Comparison of ENCODE assay signal across 8 cellular contexts in genomic region chr13:40149611-40150283, GRCh38.
DNase-seq lines count a peak whose midpoint lies in the region; ATAC-seq, FAIRE-seq and TF ChIP-seq lines count a peak whose summit lies in the region.
"Had no signal": no experiment of that assay in that cellular context is flagged by ENCODE, and none has a peak within 500 bp of the region (broad histone marks: within the 10 kb centered on the region; RNA-seq: fewer than 3 reads in every experiment).

No MANE protein-coding gene starts in this region.

- peak overlapping the region; percentile 1 for H2AFZ ChIP-seq in astrocyte (ENCODE audit: low read depth, low read length)

- H3K36me3 ChIP-seq in astrocyte (ENCODE audit: insufficient read depth, low read length) = no peaks in the 10 kb centered on the region
- H3K36me3 ChIP-seq in effector memory CD4-positive, alpha-beta T cell (ENCODE audit: control insufficient read depth, insufficient read depth, low read length) = no peaks in the 10 kb centered on the region

- H3K27ac ChIP-seq in astrocyte (ENCODE audit: low read depth, low read length) = no peak overlapping the region
- no peak overlapping the region for H3K27ac ChIP-seq in effector memory CD4-positive, alpha-beta T cell (ENCODE audit: insufficient read depth, low read length, poor library complexity, severe bottlenecking)

- H3K27me3 ChIP-seq in astrocyte (ENCODE audit: insufficient read depth, low read length) = peaks cover 4% of the 10 kb centered on the region
- H3K27me3 ChIP-seq in effector memory CD4-positive, alpha-beta T cell (replicated peaks; ENCODE audit: control insufficient read depth, insufficient read depth, low read length, poor library complexity, severe bottlenecking) = no peaks in the 10 kb centered on the region

- H3K9ac ChIP-seq in astrocyte (ENCODE audit: low read length) = no peak overlapping the region

- peaks cover 14% of the 10 kb centered on the region for H3K4me1 Mint-ChIP-seq in astrocyte (ENCODE audit: low read depth, unreplicated experiment)
- peaks cover 29% of the 10 kb centered on the region for H3K4me1 Mint-ChIP-seq in stimulated activated memory B cell treated with anti-CD40 and anti-IgM and Interleukin-4, amounts not matched to agents 10 μg/mL and 1 μg/mL and 100 μg/mL, for 72 hours

- no peak overlapping the region for H3K4me3 ChIP-seq in HFF-Myc (replicated peaks; ENCODE audit: low read depth, low read length)
- H3K4me3 ChIP-seq in astrocyte (ENCODE audit: insufficient read depth, low read depth, low read length) = no peak overlapping the region
- no peak overlapping the region for H3K4me3 ChIP-seq in effector memory CD4-positive, alpha-beta T cell (ENCODE audit: insufficient read depth, low read depth, low read length, poor library complexity, severe bottlenecking)

- H3K4me2 ChIP-seq in astrocyte (ENCODE audit: low read length) = peak overlapping the region; percentile 33

- H3K79me2 ChIP-seq in astrocyte (ENCODE audit: insufficient read depth, low read length) = no peaks in the 10 kb centered on the region

- peak; percentile 32 for FAIRE-seq in astrocyte (lab: Jason Lieb, UNC)

- no peak for ATAC-seq in stimulated activated memory B cell treated with anti-CD40 and anti-IgM and Interleukin-4, amounts not matched to agents 10 μg/mL and 1 μg/mL and 100 μg/mL, for 72 hours
- ATAC-seq in GM18520 (IDR thresholded peaks at IDR 0.05; ENCODE audit: unreplicated experiment) = no peak

- H3K9me3 Mint-ChIP-seq in astrocyte (ENCODE audit: unreplicated experiment) = no peaks in the 10 kb centered on the region
- H3K9me3 Mint-ChIP-seq in stimulated activated memory B cell treated with anti-CD40 and anti-IgM and Interleukin-4, amounts not matched to agents 10 μg/mL and 1 μg/mL and 100 μg/mL, for 72 hours = no peaks in the 10 kb centered on the region

- peak overlapping the region; percentile 30 for H3K27ac Mint-ChIP-seq in astrocyte (ENCODE audit: unreplicated experiment)
- peak overlapping the region; percentile 83 for H3K27ac Mint-ChIP-seq in stimulated activated memory B cell treated with anti-CD40 and anti-IgM and Interleukin-4, amounts not matched to agents 10 μg/mL and 1 μg/mL and 100 μg/mL, for 72 hours

- H3K27me3 Mint-ChIP-seq in astrocyte (ENCODE audit: low read depth, unreplicated experiment) = peaks cover under 1% of the 10 kb centered on the region
- H3K27me3 Mint-ChIP-seq in stimulated activated memory B cell treated with anti-CD40 and anti-IgM and Interleukin-4, amounts not matched to agents 10 μg/mL and 1 μg/mL and 100 μg/mL, for 72 hours = no peaks in the 10 kb centered on the region

- no peaks in the 10 kb centered on the region for H3K9me3 ChIP-seq in astrocyte (ENCODE audit: insufficient read depth, low read depth, low read length)
- no peaks in the 10 kb centered on the region for H3K9me3 ChIP-seq in effector memory CD4-positive, alpha-beta T cell (ENCODE audit: control insufficient read depth, low read length)

- H3K4me1 ChIP-seq in astrocyte (ENCODE audit: insufficient read depth, low read length) = peaks cover 17% of the 10 kb centered on the region
- H3K4me1 ChIP-seq in effector memory CD4-positive, alpha-beta T cell (ENCODE audit: control insufficient read depth, insufficient read depth, low read length, poor library complexity, severe bottlenecking) = peaks cover 21% of the 10 kb centered on the region

- no peaks in the 10 kb centered on the region for H4K20me1 ChIP-seq in astrocyte (ENCODE audit: insufficient read depth, low read length)

- DNase-seq in HFF-Myc (ENCODE audit: extremely low read depth, low read depth) (peak; percentile 42), astrocyte (ENCODE audit: low read depth) (peak; percentile 89), iris pigment epithelial cell (ENCODE audit: low read depth) (peak; percentile 98), NOMO-1 (lab: John Stamatoyannopoulos, UW; ENCODE audit: unreplicated experiment in 2 of 2) (no peak)
- no peak for DNase-seq in effector memory CD4-positive, alpha-beta T cell
- DNase-seq: NCI-H2029 treated with DMSO at 0.1 percent for 48 hours had no signal

- no peaks in the 10 kb centered on the region for H3K36me3 Mint-ChIP-seq in astrocyte (ENCODE audit: low read depth, unreplicated experiment)
- no peaks in the 10 kb centered on the region for H3K36me3 Mint-ChIP-seq in stimulated activated memory B cell treated with anti-CD40 and anti-IgM and Interleukin-4, amounts not matched to agents 10 μg/mL and 1 μg/mL and 100 μg/mL, for 72 hours

- no peak overlapping the region for H3K4me3 Mint-ChIP-seq in astrocyte (ENCODE audit: unreplicated experiment)
- H3K4me3 Mint-ChIP-seq in stimulated activated memory B cell treated with anti-CD40 and anti-IgM and Interleukin-4, amounts not matched to agents 10 μg/mL and 1 μg/mL and 100 μg/mL, for 72 hours = no peak overlapping the region

- TF ChIP-seq CTCF in HFF-Myc (IDR thresholded peaks at IDR 0.05; ENCODE audit: low read depth, low read length, missing control alignments) = no peak
- no peak for TF ChIP-seq CTCF in astrocyte (IDR thresholded peaks at IDR 0.05; ENCODE audit: insufficient read depth, low read depth, low read length)

Comparison
In these comparisons a context has a peak if more than half of its experiments do, and no peak if none do; other contexts are left out.
1. DNase-seq: peak in HFF-Myc (single experiment), astrocyte (single experiment) and iris pigment epithelial cell (single experiment); none in effector memory CD4-positive, alpha-beta T cell (0 of 3) and NOMO-1 (0 of 2).